Comparison of ENCODE assay signal across 9 cellular contexts in genomic region chr2:128309341-128310093, GRCh38. TPM values are rescaled to one million over a fixed set of nuclear protein-coding genes. Genes with fewer than 3 reads are reported as not detected.
A peak's percentile ranks its signal among the peaks of the same experiment; 100 is the strongest.
DNase-seq lines count a peak whose midpoint lies in the region; ATAC-seq, FAIRE-seq and TF ChIP-seq lines count a peak whose summit lies in the region.
"Had no signal": no experiment of that assay in that cellular context is flagged by ENCODE, and none has a peak within 500 bp of the region (broad histone marks: within the 10 kb centered on the region; RNA-seq: fewer than 3 reads in every experiment).

No MANE protein-coding gene starts in this region.

- H3K9me3 ChIP-seq in left lung (no peaks in the 10 kb centered on the region), transverse colon (no peaks in the 10 kb centered on the region)

- TF ChIP-seq CTCF in WTC11 (IDR thresholded peaks at IDR 0.05), result no peak
- no peak for TF ChIP-seq CTCF in left lung (IDR thresholded peaks at IDR 0.05)
- TF ChIP-seq CTCF in transverse colon (IDR thresholded peaks at IDR 0.05), result no peak

- no peaks in the 10 kb centered on the region for H3K27me3 Mint-ChIP-seq in activated CD8-positive, alpha-beta memory T cell treated with anti-CD3 and anti-CD28 coated beads, Interleukin-2, amount 10 ng/mL, durations not matched to agents 7 days and 5 days
- H3K27me3 Mint-ChIP-seq in WTC11 (ENCODE audit: low read depth), result no peaks in the 10 kb centered on the region

- H3K4me3 ChIP-seq in left lung (no peak overlapping the region), transverse colon (no peak overlapping the region)

- 37% methylated on average over 18 of the region's 18 CpGs; no CpG with 5 or more reads in 1 of the 2 donors for WGBS in transverse colon (ENCODE audit: low coverage in 1 of 2), 2 donors

- no peaks in the 10 kb centered on the region for H3K27me3 ChIP-seq in left lung
- H3K27me3 ChIP-seq in transverse colon, result no peaks in the 10 kb centered on the region

- no peaks in the 10 kb centered on the region for H3K9me3 Mint-ChIP-seq in activated CD8-positive, alpha-beta memory T cell treated with anti-CD3 and anti-CD28 coated beads, Interleukin-2, amount 10 ng/mL, durations not matched to agents 7 days and 5 days (ENCODE audit: low read depth)
- no peaks in the 10 kb centered on the region for H3K9me3 Mint-ChIP-seq in WTC11

- H3K4me1 ChIP-seq in left lung (peaks cover 13 to 60% of the 10 kb centered on the region in 2 donors), transverse colon (peaks cover 34 to 71% (median 46%) of the 10 kb centered on the region in 4 donors)

- intact Hi-C loops in left lung (cut with DNase I), result no loop called here
- intact Hi-C loops in transverse colon (cut with DNase I; ENCODE audit: low total_unique reads), result loop anchor here (10.0 kb wide), 2 partner anchors 75 to 135 kb away; no protein-coding TSS in a partner anchor

- H3K27ac Mint-ChIP-seq in activated CD8-positive, alpha-beta memory T cell treated with anti-CD3 and anti-CD28 coated beads, Interleukin-2, amount 10 ng/mL, durations not matched to agents 7 days and 5 days, result no peak overlapping the region
- H3K27ac Mint-ChIP-seq in WTC11, result no peak overlapping the region

- peak; percentile 37 for DNase-seq in activated CD8-positive, alpha-beta memory T cell treated with anti-CD3 and anti-CD28 coated beads, Interleukin-2, amount 10 ng/mL, durations not matched to agents 7 days and 5 days
- no peak for DNase-seq in activated CD8-positive, alpha-beta memory T cell treated with anti-CD3 and anti-CD28 coated beads, Interleukin-2, amount 50 U/mL, for 48 hours
- DNase-seq in WTC11 (ENCODE audit: low spot score) (no peak), left lung (peak; percentile 46 to 70), transverse colon (peak; percentile 53), urothelium cell line (ENCODE audit: low spot score) (no peak)
- DNase-seq in NK-92 treated with Interleukin-12 subunit alpha and Interleukin-12 subunit beta, amount 100 ng/mL, for 24 hours (lab: John Stamatoyannopoulos, UW), result no peak
- DNase-seq: ACHN had no signal

- no peak for TF ChIP-seq POLR2A in transverse colon (IDR thresholded peaks at IDR 0.05)

- POLR2A ChIA-PET in WTC11 (lab: Charles Lee), result interaction anchor here (0.6 kb wide), 1 partner anchor 31 kb away, joined by 3 read pairs; no protein-coding TSS in a partner anchor

- no peaks in the 10 kb centered on the region for H3K4me1 Mint-ChIP-seq in activated CD8-positive, alpha-beta memory T cell treated with anti-CD3 and anti-CD28 coated beads, Interleukin-2, amount 10 ng/mL, durations not matched to agents 7 days and 5 days
- peaks cover 54% of the 10 kb centered on the region for H3K4me1 Mint-ChIP-seq in WTC11

- H3K36me3 ChIP-seq in left lung, result no peaks in the 10 kb centered on the region
- no peaks in the 10 kb centered on the region for H3K36me3 ChIP-seq in transverse colon

- in situ Hi-C loops in transverse colon (cut with MboI; ENCODE audit: low pct_ligation_motif_present in 1 of 4, low pct_unique_long_range_greater_than_20kb in 1 of 4, low sequenced_read_pairs in 3 of 4), result no loop called here

- no peak overlapping the region for H3K4me3 Mint-ChIP-seq in activated CD8-positive, alpha-beta memory T cell treated with anti-CD3 and anti-CD28 coated beads, Interleukin-2, amount 10 ng/mL, durations not matched to agents 7 days and 5 days
- no peak overlapping the region for H3K4me3 Mint-ChIP-seq in WTC11

- CTCF ChIA-PET in activated CD8-positive, alpha-beta memory T cell treated with anti-CD3 and anti-CD28 coated beads, Interleukin-2, amount 10 ng/mL, durations not matched to agents 7 days and 5 days (lab: Charles Lee), result no interaction called here
- CTCF ChIA-PET in WTC11 (lab: Charles Lee), result interaction anchor here (0.9 to 2.0 kb wide), 3 partner anchors 10 to 17 kb away, joined by 3 to 9 read pairs (median 3); no protein-coding TSS in a partner anchor

- no peak overlapping the region for H3K27ac ChIP-seq in left lung
- H3K27ac ChIP-seq in transverse colon, result peak overlapping the region; percentile 60 to 92 (median 81)

- TF ChIP-seq EP300 in transverse colon (IDR thresholded peaks at IDR 0.05; ENCODE audit: low read depth), result no peak

- no peaks in the 10 kb centered on the region for H3K36me3 Mint-ChIP-seq in activated CD8-positive, alpha-beta memory T cell treated with anti-CD3 and anti-CD28 coated beads, Interleukin-2, amount 10 ng/mL, durations not matched to agents 7 days and 5 days
- no peaks in the 10 kb centered on the region for H3K36me3 Mint-ChIP-seq in WTC11

- FAIRE-seq in urothelium cell line (lab: Jason Lieb, UNC), result no peak

- ATAC-seq in activated CD8-positive, alpha-beta memory T cell treated with anti-CD3 and anti-CD28 coated beads, Interleukin-2, amount 10 ng/mL, durations not matched to agents 7 days and 5 days, result no peak
- ATAC-seq in WTC11, result no peak
- ATAC-seq in left lung, result peak; percentile 23
- no peak for ATAC-seq in HG03354 (IDR thresholded peaks at IDR 0.05; ENCODE audit: poor library complexity, severe bottlenecking, unreplicated experiment)

TF ChIP-seq in WTC11, 78 proteins besides CTCF, POLR2A, EP300 and RAD21 (continues in another document):
- TF ChIP-seq JUN (CRISPR knock-in tag; IDR thresholded peaks at IDR 0.05), result no peak
- 0 out of 2 replicates have a peak, but pooled peaks have one; percentile 19 for TF ChIP-seq USF1 (CRISPR knock-in tag; IDR thresholded peaks at IDR 0.05)
- TF ChIP-seq, protein P1, sequence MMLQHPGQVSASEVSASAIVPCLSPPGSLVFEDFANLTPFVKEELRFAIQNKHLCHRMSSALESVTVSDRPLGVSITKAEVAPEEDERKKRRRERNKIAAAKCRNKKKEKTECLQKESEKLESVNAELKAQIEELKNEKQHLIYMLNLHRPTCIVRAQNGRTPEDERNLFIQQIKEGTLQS (CRISPR knock-in tag; conservative IDR thresholded peaks at IDR 0.05), result no peak
- no peak for TF ChIP-seq ZNF671 (CRISPR knock-in tag; IDR thresholded peaks at IDR 0.05)
- TF ChIP-seq, protein P2, sequence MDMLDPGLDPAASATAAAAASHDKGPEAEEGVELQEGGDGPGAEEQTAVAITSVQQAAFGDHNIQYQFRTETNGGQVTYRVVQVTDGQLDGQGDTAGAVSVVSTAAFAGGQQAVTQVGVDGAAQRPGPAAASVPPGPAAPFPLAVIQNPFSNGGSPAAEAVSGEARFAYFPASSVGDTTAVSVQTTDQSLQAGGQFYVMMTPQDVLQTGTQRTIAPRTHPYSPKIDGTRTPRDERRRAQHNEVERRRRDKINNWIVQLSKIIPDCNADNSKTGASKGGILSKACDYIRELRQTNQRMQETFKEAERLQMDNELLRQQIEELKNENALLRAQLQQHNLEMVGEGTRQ (CRISPR knock-in tag; IDR thresholded peaks at IDR 0.05), result no peak
- TF ChIP-seq NFYB (CRISPR knock-in tag; conservative IDR thresholded peaks at IDR 0.05; ENCODE audit: low read depth), result no peak
- no peak for TF ChIP-seq TEAD1 (CRISPR knock-in tag; IDR thresholded peaks at IDR 0.05)
- TF ChIP-seq IRF2 (CRISPR knock-in tag; IDR thresholded peaks at IDR 0.05; ENCODE audit: borderline replicate concordance, low read depth), result no peak
- peak; percentile 94 for TF ChIP-seq GABPB1 (CRISPR knock-in tag; IDR thresholded peaks at IDR 0.05)
- TF ChIP-seq, protein P3, sequence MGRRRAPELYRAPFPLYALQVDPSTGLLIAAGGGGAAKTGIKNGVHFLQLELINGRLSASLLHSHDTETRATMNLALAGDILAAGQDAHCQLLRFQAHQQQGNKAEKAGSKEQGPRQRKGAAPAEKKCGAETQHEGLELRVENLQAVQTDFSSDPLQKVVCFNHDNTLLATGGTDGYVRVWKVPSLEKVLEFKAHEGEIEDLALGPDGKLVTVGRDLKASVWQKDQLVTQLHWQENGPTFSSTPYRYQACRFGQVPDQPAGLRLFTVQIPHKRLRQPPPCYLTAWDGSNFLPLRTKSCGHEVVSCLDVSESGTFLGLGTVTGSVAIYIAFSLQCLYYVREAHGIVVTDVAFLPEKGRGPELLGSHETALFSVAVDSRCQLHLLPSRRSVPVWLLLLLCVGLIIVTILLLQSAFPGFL (CRISPR knock-in tag; IDR thresholded peaks at IDR 0.05; ENCODE audit: borderline replicate concordance), result no peak
- TF ChIP-seq NR1H2 (CRISPR knock-in tag; IDR thresholded peaks at IDR 0.05), result no peak
- TF ChIP-seq, protein P4, sequence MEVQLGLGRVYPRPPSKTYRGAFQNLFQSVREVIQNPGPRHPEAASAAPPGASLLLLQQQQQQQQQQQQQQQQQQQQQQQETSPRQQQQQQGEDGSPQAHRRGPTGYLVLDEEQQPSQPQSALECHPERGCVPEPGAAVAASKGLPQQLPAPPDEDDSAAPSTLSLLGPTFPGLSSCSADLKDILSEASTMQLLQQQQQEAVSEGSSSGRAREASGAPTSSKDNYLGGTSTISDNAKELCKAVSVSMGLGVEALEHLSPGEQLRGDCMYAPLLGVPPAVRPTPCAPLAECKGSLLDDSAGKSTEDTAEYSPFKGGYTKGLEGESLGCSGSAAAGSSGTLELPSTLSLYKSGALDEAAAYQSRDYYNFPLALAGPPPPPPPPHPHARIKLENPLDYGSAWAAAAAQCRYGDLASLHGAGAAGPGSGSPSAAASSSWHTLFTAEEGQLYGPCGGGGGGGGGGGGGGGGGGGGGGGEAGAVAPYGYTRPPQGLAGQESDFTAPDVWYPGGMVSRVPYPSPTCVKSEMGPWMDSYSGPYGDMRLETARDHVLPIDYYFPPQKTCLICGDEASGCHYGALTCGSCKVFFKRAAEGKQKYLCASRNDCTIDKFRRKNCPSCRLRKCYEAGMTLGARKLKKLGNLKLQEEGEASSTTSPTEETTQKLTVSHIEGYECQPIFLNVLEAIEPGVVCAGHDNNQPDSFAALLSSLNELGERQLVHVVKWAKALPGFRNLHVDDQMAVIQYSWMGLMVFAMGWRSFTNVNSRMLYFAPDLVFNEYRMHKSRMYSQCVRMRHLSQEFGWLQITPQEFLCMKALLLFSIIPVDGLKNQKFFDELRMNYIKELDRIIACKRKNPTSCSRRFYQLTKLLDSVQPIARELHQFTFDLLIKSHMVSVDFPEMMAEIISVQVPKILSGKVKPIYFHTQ (CRISPR knock-in tag; IDR thresholded peaks at IDR 0.05), result no peak
- TF ChIP-seq TCF7 (CRISPR knock-in tag; IDR thresholded peaks at IDR 0.05; ENCODE audit: low read depth), result no peak
- no peak for TF ChIP-seq FOXK1 (CRISPR knock-in tag; IDR thresholded peaks at IDR 0.05)

RNA-seq across cellular contexts. Expression of gene HS6ST1, which starts 9.2 kb away (rescaled TPM):
- 1 to 10 TPM; 7.0 to 8.6 TPM for total RNA-seq in activated CD8-positive, alpha-beta memory T cell treated with anti-CD3 and anti-CD28 coated beads, Interleukin-2, amount 10 ng/mL, durations not matched to agents 7 days and 5 days
- total RNA-seq in WTC11 (2021), result 50.3 to 55.5 TPM (median 55.1 TPM) in 3 replicates
- 10 to 100 TPM; 30.8 to 38.0 TPM for total RNA-seq in left lung
- 10 to 100 TPM; 16.1 to 38.6 (median 26.5) TPM for total RNA-seq in transverse colon

Comparison
In these comparisons a context has a peak if more than half of its experiments do, and no peak if none do; other contexts are left out.
1. DNase-seq: peak in activated CD8-positive, alpha-beta memory T cell treated with anti-CD3 and anti-CD28 coated beads, Interleukin-2, amount 10 ng/mL, durations not matched to agents 7 days and 5 days (single experiment), left lung (2 of 2) and transverse colon (single experiment); none in activated CD8-positive, alpha-beta memory T cell treated with anti-CD3 and anti-CD28 coated beads, Interleukin-2, amount 50 U/mL, for 48 hours (single experiment), WTC11 (single experiment), urothelium cell line (single experiment) and NK-92 treated with Interleukin-12 subunit alpha and Interleukin-12 subunit beta, amount 100 ng/mL, for 24 hours (single experiment).
2. H3K27ac ChIP-seq: peak in transverse colon (4 of 4); none in left lung (0 of 2).